Comparison of ENCODE assay signal across 8 cellular contexts in the genomic region with DNA sequence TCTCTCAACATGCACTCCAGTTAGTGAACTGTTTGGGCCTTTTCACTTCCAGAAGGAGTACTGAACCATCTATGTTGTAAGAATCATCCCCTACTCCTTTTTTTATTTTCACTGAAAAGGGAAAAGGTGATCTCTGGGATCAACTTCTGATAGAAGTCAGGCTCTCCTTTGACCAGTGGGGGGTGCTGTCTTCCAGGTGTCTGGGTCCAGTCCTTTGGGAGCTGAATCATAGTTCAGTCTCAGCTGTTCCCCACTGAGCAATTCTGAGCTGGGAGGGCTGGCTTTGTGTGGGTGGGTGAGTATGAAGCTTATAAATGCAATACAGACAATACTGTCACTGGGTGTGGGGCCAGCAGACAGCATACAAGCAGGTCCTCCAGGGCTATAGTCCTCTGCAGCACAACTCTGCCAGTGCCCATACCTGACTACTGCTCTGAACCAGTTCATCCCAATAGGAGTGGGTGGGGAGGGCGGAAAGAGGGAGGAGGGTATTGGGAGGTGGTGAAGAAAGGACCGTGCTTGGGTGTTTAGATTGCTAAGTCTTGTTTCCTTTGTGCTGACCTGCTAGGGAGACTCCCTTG. TPM values are rescaled to one million over a fixed set of nuclear protein-coding genes. Genes with fewer than 3 reads are reported as not detected.
A peak's percentile ranks its signal among the peaks of the same experiment; 100 is the strongest.
DNase-seq lines count a peak whose midpoint lies in the region; ATAC-seq, FAIRE-seq and TF ChIP-seq lines count a peak whose summit lies in the region.

No MANE protein-coding gene starts in this region.

- H3K27me3 ChIP-seq in SJSA1 (replicated peaks) = no peaks in the 10 kb centered on the region
- H3K27me3 ChIP-seq in keratinocyte (ENCODE audit: control insufficient read depth, extremely low read depth, insufficient read depth, low read length) = no peaks in the 10 kb centered on the region

- no peaks in the 10 kb centered on the region for H3K27me3 Mint-ChIP-seq in HFFc6 (ENCODE audit: insufficient read depth)

- H3K79me2 ChIP-seq in keratinocyte (ENCODE audit: control insufficient read depth, insufficient read depth, low read length) = no peaks in the 10 kb centered on the region

- no peaks in the 10 kb centered on the region for H3K9me1 ChIP-seq in keratinocyte (ENCODE audit: control insufficient read depth, extremely low read depth, insufficient read depth, low read length)

- H3K36me3 Mint-ChIP-seq in HFFc6 (ENCODE audit: low read depth) = no peaks in the 10 kb centered on the region

- H3K4me3 Mint-ChIP-seq in HFFc6 = no peak overlapping the region

- peak; percentile 86 for DNase-seq in COLO829 (ENCODE audit: low spot score)
- peak; percentile 79 for DNase-seq in HFFc6
- DNase-seq in SJSA1 (ENCODE audit: low read depth in 1 of 2, low spot score in 2 of 2) = peak; percentile 48 to 76
- DNase-seq in astrocyte of the hippocampus (ENCODE audit: low read depth, low spot score) = peak; percentile 82
- peak; percentile 85 for DNase-seq in keratinocyte (ENCODE audit: low read depth, low spot score)
- DNase-seq in stimulated activated CD4-positive, alpha-beta T cell treated with anti-CD3 and anti-CD28 coated beads, TNF-alpha, amount 100 ng/mL, for 4 hours (ENCODE audit: low read depth in 3 of 3) = peak; percentile 23 to 42 (median 28)
- DNase-seq in UCSD-AML1 (lab: John Stamatoyannopoulos, UW; ENCODE audit: unreplicated experiment) = no peak

- no peak overlapping the region for H2AFZ ChIP-seq in keratinocyte (ENCODE audit: control insufficient read depth, low read length)

- no peaks in the 10 kb centered on the region for H4K20me1 ChIP-seq in keratinocyte (ENCODE audit: control insufficient read depth, extremely low read depth, insufficient read depth, low read length)

- no peak overlapping the region for H3K27ac Mint-ChIP-seq in HFFc6

- peak; percentile 90 for TF ChIP-seq CTCF in HFFc6 (IDR thresholded peaks at IDR 0.05)
- TF ChIP-seq CTCF in keratinocyte (optimal IDR thresholded peaks at IDR 0.05 in 1 of 3, IDR thresholded peaks at IDR 0.05 in 1 of 3, conservative IDR thresholded peaks at IDR 0.05 in 1 of 3; ENCODE audit: extremely low read depth in 1 of 3, insufficient read depth in 2 of 3, low read length in 3 of 3) = peak; percentile 81 to 95 (median 82)

- dilution Hi-C loops in keratinocyte (cut with MboI; ENCODE audit: extremely low pct_ligation_motif_present, low sequenced_read_pairs) = no loop called here

- no peak for ATAC-seq in HG02970 (IDR thresholded peaks at IDR 0.05; ENCODE audit: low FRiP score, unreplicated experiment)

- no peaks in the 10 kb centered on the region for H3K9me3 Mint-ChIP-seq in HFFc6

- peaks cover 41% of the 10 kb centered on the region for H3K4me1 Mint-ChIP-seq in HFFc6 (ENCODE audit: low read depth)

- H3K4me3 ChIP-seq in SJSA1 (no peak overlapping the region), keratinocyte (ENCODE audit: control insufficient read depth in 2 of 3, extremely low read depth in 1 of 3, insufficient read depth in 2 of 3, low read depth in 1 of 3, low read length in 3 of 3) (no peak overlapping the region)

- no peaks in the 10 kb centered on the region for H3K36me3 ChIP-seq in SJSA1
- no peaks in the 10 kb centered on the region for H3K36me3 ChIP-seq in keratinocyte (ENCODE audit: control insufficient read depth in 2 of 2, extremely low read depth in 1 of 2, insufficient read depth in 2 of 2, low read length in 2 of 2)

- H3K9ac ChIP-seq in keratinocyte (ENCODE audit: control insufficient read depth, extremely low read depth, insufficient read depth, low read length) = no peak overlapping the region

- H3K4me1 ChIP-seq in SJSA1 (replicated peaks) = peaks cover 26% of the 10 kb centered on the region
- H3K4me1 ChIP-seq in keratinocyte (ENCODE audit: control insufficient read depth, extremely low read depth, insufficient read depth, low read length) = peaks cover 24% of the 10 kb centered on the region

- peak; percentile 90 for FAIRE-seq in keratinocyte (lab: Jason Lieb, UNC)

- H3K4me2 ChIP-seq in keratinocyte (ENCODE audit: control insufficient read depth, extremely low read depth, insufficient read depth, low read depth, low read length) = no peak overlapping the region

- H3K27ac ChIP-seq in SJSA1 = no peak overlapping the region
- H3K27ac ChIP-seq in keratinocyte (ENCODE audit: control insufficient read depth, insufficient read depth, low read length) = no peak overlapping the region

- H3K9me3 ChIP-seq in SJSA1 (replicated peaks) = no peaks in the 10 kb centered on the region
- no peaks in the 10 kb centered on the region for H3K9me3 ChIP-seq in keratinocyte (ENCODE audit: control insufficient read depth, low read depth, low read length)

RNA-seq across cellular contexts. Expression of gene SARS1, which starts 12.5 kb away (rescaled TPM):
- 100 to 1,000 TPM; 165 to 194 (median 176) TPM for total RNA-seq in HFFc6 (2021; fragmentation: NEBNext Ultra II Directional; extraction: Animal tissue kit (Norgen Biotek cat#: 25700))
- total RNA-seq in SJSA1 (2014; rRNA removed; shearing (Covaris generic)) = 252 and 264 TPM in 2 replicates
- polyA plus RNA-seq in keratinocyte = 198 to 233 TPM (median 203 TPM) in 3 replicates
- 559 TPM for polyA plus RNA-seq in keratinocyte (2011; ENCODE audit: low read depth)
- 196 and 203 TPM in 2 replicates for polyA plus RNA-seq in keratinocyte (2011; cell fraction: cytosol; rRNA removed)
- 259 and 264 TPM in 2 replicates for polyA plus RNA-seq in keratinocyte (2011; cell fraction: nucleus; rRNA removed)
- 217 and 364 TPM in 2 replicates for polyA plus RNA-seq in keratinocyte (2012; ENCODE audit: low replicate concordance)
- 128 to 153 TPM (median 149 TPM) in 3 replicates for polyA minus RNA-seq in keratinocyte
- 81.1 TPM for polyA minus RNA-seq in keratinocyte (2011; cell fraction: cytosol; rRNA and poly(A)+ RNA removed)
- 63.2 and 101 TPM in 2 replicates for polyA minus RNA-seq in keratinocyte (2011; cell fraction: nucleus; rRNA and poly(A)+ RNA removed)

RNA-seq across cellular contexts. Expression of gene CELSR2, which starts 48.1 kb away (rescaled TPM):
- total RNA-seq in HFFc6 (2021; fragmentation: NEBNext Ultra II Directional; extraction: Animal tissue kit (Norgen Biotek cat#: 25700)) = 1 to 10 TPM; 1.2 to 1.7 (median 1.4) TPM
- total RNA-seq in SJSA1 (2014; rRNA removed; shearing (Covaris generic)) = 0.11 TPM in 1 of 2 replicates, not detected in the other
- polyA plus RNA-seq in keratinocyte = 7.3 to 13.7 TPM (median 12.6 TPM) in 3 replicates
- polyA plus RNA-seq in keratinocyte (2011; ENCODE audit: low read depth) = 7.8 TPM
- 3.3 and 4.0 TPM in 2 replicates for polyA plus RNA-seq in keratinocyte (2011; cell fraction: cytosol; rRNA removed)
- 55.9 and 57.6 TPM in 2 replicates for polyA plus RNA-seq in keratinocyte (2011; cell fraction: nucleus; rRNA removed)
- polyA plus RNA-seq in keratinocyte (2012; ENCODE audit: low replicate concordance) = 17.8 and 35.2 TPM in 2 replicates
- 36.2 to 84.0 TPM (median 51.3 TPM) in 3 replicates for polyA minus RNA-seq in keratinocyte
- 15.9 TPM for polyA minus RNA-seq in keratinocyte (2011; cell fraction: cytosol; rRNA and poly(A)+ RNA removed)
- 108 and 110 TPM in 2 replicates for polyA minus RNA-seq in keratinocyte (2011; cell fraction: nucleus; rRNA and poly(A)+ RNA removed)
